11 cellular contexts compared by ENCODE assay signal in the genomic region with DNA sequence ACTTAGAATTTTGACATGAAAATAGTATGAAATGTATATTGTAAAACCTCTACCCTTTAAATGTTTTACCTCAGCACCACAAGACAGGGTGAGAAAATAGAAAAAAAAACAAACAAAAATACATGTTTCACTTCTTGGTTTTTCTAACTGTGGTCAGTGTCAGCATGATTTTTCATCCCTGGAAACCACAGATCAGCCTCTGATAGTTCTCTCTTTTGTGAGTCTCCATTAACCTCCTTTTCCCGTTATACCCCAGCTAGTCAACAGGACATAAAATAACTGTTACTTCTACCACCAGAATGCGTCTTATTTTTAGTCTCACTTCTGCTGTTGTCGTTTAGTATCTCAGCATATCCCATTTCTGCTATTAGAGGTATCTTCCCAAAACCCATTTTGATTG. TPM values are rescaled to one million over a fixed set of nuclear protein-coding genes. Genes with fewer than 3 reads are reported as not detected.
A peak's percentile ranks its signal among the peaks of the same experiment; 100 is the strongest.
DNase-seq lines count a peak whose midpoint lies in the region; ATAC-seq and TF ChIP-seq lines count a peak whose summit lies in the region.
"Had no signal": no experiment of that assay in that cellular context is flagged by ENCODE, and none has a peak within 500 bp of the region (broad histone marks: within the 10 kb centered on the region; RNA-seq: fewer than 3 reads in every experiment).

No MANE protein-coding gene starts in this region.

- DNase-seq in astrocyte of the hippocampus (ENCODE audit: low read depth, low spot score) (peak; percentile 6), endothelial cell (ENCODE audit: low spot score) (no peak), NCI-H2227 treated with DMSO at 0.1 percent for 48 hours (lab: John Stamatoyannopoulos, UW) (no peak), NCI-H2196 (lab: John Stamatoyannopoulos, UW; ENCODE audit: unreplicated experiment) (no peak), hepatic stellate cell (ENCODE audit: low spot score) (no peak)
- DNase-seq: NCI-H1694, pancreas, tibial artery had no signal

- no peak for TF ChIP-seq CTCF in endothelial cell (IDR thresholded peaks at IDR 0.05; ENCODE audit: unreplicated experiment)

- H3K9me3 Mint-ChIP-seq in endothelial cell (ENCODE audit: unreplicated experiment) = no peaks in the 10 kb centered on the region

- H3K27ac Mint-ChIP-seq in endothelial cell (ENCODE audit: unreplicated experiment) = no peak overlapping the region

- peak; percentile 95 for ATAC-seq in GM18498 (IDR thresholded peaks at IDR 0.05; ENCODE audit: unreplicated experiment)
- peak; percentile 91 for ATAC-seq in GM21515 (IDR thresholded peaks at IDR 0.05; ENCODE audit: unreplicated experiment)
- peak; percentile 84 for ATAC-seq in HG03457 (IDR thresholded peaks at IDR 0.05; ENCODE audit: unreplicated experiment)

- H3K36me3 Mint-ChIP-seq in endothelial cell (ENCODE audit: low read depth, unreplicated experiment) = peaks cover 9% of the 10 kb centered on the region

- no peaks in the 10 kb centered on the region for H3K4me1 Mint-ChIP-seq in endothelial cell (ENCODE audit: unreplicated experiment)

- no peaks in the 10 kb centered on the region for H3K27me3 Mint-ChIP-seq in endothelial cell (ENCODE audit: unreplicated experiment)

- no peak overlapping the region for H3K4me3 Mint-ChIP-seq in endothelial cell (ENCODE audit: unreplicated experiment)

RNA-seq across cellular contexts. Expression of a gene that starts 48.3 kb away (rescaled TPM):
- total RNA-seq in endothelial cell (ENCODE audit: unreplicated experiment) = 17.4 TPM
